Comparison of ENCODE assay signal across 28 cellular contexts in the genomic region with DNA sequence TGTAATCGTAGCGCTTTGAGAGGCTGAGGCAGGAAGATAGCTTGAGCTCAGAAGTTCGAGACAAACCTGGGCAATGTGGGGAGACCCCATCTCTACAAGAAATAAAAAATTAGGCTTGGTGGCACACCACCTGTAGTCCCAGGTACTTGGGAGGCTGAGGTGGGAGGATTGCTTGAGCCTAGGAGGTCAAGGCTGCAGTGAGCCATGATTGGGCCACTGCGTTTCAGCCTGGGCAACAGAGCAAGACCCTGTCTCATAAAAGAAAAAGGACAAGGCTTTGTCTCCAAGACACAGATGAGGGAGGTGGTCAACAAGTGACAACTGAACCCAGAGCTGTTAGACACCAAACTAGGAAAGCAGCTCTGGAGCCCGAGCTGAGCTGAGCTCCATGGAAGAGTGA. TPM values are rescaled to one million over a fixed set of nuclear protein-coding genes. Genes with fewer than 3 reads are reported as not detected.
"Had no signal": no experiment of that assay in that cellular context is flagged by ENCODE, and none has a peak within 500 bp of the region (broad histone marks: within the 10 kb centered on the region; RNA-seq: fewer than 3 reads in every experiment).

No MANE protein-coding gene starts in this region.

- H3K27ac Mint-ChIP-seq: activated B cell treated with CpG ODN at 0.5 μM for 24 hours; activated CD4-positive, alpha-beta memory T cell treated with anti-CD3 and anti-CD28 coated beads for 36 hours; activated naive CD4-positive, alpha-beta T cell treated with anti-CD3 and anti-CD28 coated beads, Interleukin-2, amount 50 U/mL, for 24 hours; activated naive CD8-positive, alpha-beta T cell treated with anti-CD3 and anti-CD28 coated beads, Interleukin-2, amount 10 ng/mL, durations not matched to agents 7 days and 5 days; activated T-helper 1 cell treated with anti-CD3 and anti-CD28 coated beads, Interleukin-12 subunit alpha, Interleukin-12 subunit beta, Interleukin-2, Interleukin-4 antibody, amounts not matched to agents 30 ng/mL and 10 ng/mL and 1 ng/mL, durations not matched to agents 14 hours and 24 hours and 36 hours had no signal

- H3K4me2 ChIP-seq: KMS-11 had no signal

- H3K4me3 ChIP-seq: body of pancreas, breast epithelium, SJCRH30, SK-N-MC had no signal

- H3K9me3 Mint-ChIP-seq: activated B cell treated with CpG ODN at 0.5 μM for 24 hours; activated CD4-positive, alpha-beta memory T cell treated with anti-CD3 and anti-CD28 coated beads for 36 hours; activated naive CD4-positive, alpha-beta T cell treated with anti-CD3 and anti-CD28 coated beads, Interleukin-2, amount 50 U/mL, for 24 hours; activated naive CD8-positive, alpha-beta T cell treated with anti-CD3 and anti-CD28 coated beads, Interleukin-2, amount 10 ng/mL, durations not matched to agents 7 days and 5 days; activated T-cell treated with anti-CD3 and anti-CD28 coated beads, Interleukin-2, amount 50 U/mL, for 4 hours; activated T-helper 1 cell treated with anti-CD3 and anti-CD28 coated beads, Interleukin-12 subunit alpha, Interleukin-12 subunit beta, Interleukin-2, Interleukin-4 antibody, amounts not matched to agents 30 ng/mL and 10 ng/mL and 1 ng/mL, durations not matched to agents 14 hours and 24 hours and 36 hours had no signal

- H3K27me3 Mint-ChIP-seq: activated B cell treated with CpG ODN at 0.5 μM for 24 hours; activated CD4-positive, alpha-beta memory T cell treated with anti-CD3 and anti-CD28 coated beads for 36 hours; activated naive CD4-positive, alpha-beta T cell treated with anti-CD3 and anti-CD28 coated beads, Interleukin-2, amount 50 U/mL, for 24 hours; activated naive CD8-positive, alpha-beta T cell treated with anti-CD3 and anti-CD28 coated beads, Interleukin-2, amount 10 ng/mL, durations not matched to agents 7 days and 5 days had no signal

- H3K27ac ChIP-seq: body of pancreas, breast epithelium, KMS-11, SJCRH30, SK-N-MC had no signal

- DNase-seq: activated B cell treated with CpG ODN at 0.5 μM for 24 hours; activated CD4-positive, alpha-beta memory T cell treated with anti-CD3 and anti-CD28 coated beads for 36 hours; activated CD4-positive, alpha-beta T cell treated with anti-CD3 and anti-CD28 coated beads for 4 hours; activated CD4-positive, alpha-beta T cell treated with anti-CD3 and anti-CD28 coated beads, Interleukin-2, amount 50 U/mL, for 1 hour; activated CD4-positive, CD25-positive, alpha-beta regulatory T cell treated with anti-CD3 and anti-CD28 coated beads, Interleukin-2, amount 50 U/mL, for 72 hours; activated CD8-positive, alpha-beta memory T cell treated with anti-CD3 and anti-CD28 coated beads, Interleukin-2, amount 50 U/mL, for 4 hours; activated effector memory CD4-positive, alpha-beta T cell treated with Interleukin-2 at 50 U/mL for 16 hours; activated naive CD8-positive, alpha-beta T cell treated with anti-CD3 and anti-CD28 coated beads, Interleukin-2, amount 10 ng/mL, durations not matched to agents 7 days and 5 days; activated T-cell treated with anti-CD3 and anti-CD28 coated beads for 4 hours; activated T-cell treated with anti-CD3 and anti-CD28 coated beads, Interleukin-2, amount 50 U/mL, for 4 hours; body of pancreas; MM.1S; MV-4-11; NCI-H1092; NCI-H1436 treated with DMSO at 0.1 percent for 48 hours; NCI-H1694 treated with DMSO at 0.1 percent for 48 hours; NCI-H2029; NCI-H345; NCI-H524 treated with DMSO at 0.1 percent for 48 hours; SHP77; SJCRH30; T1000 had no signal

- H3K9ac ChIP-seq: KMS-11 had no signal

- H3K9me3 ChIP-seq: body of pancreas, breast epithelium, SJCRH30 had no signal

- H3K4me3 Mint-ChIP-seq: activated B cell treated with CpG ODN at 0.5 μM for 24 hours; activated CD4-positive, alpha-beta memory T cell treated with anti-CD3 and anti-CD28 coated beads for 36 hours; activated naive CD4-positive, alpha-beta T cell treated with anti-CD3 and anti-CD28 coated beads, Interleukin-2, amount 50 U/mL, for 24 hours; activated naive CD8-positive, alpha-beta T cell treated with anti-CD3 and anti-CD28 coated beads, Interleukin-2, amount 10 ng/mL, durations not matched to agents 7 days and 5 days; activated T-cell treated with anti-CD3 and anti-CD28 coated beads, Interleukin-2, amount 50 U/mL, for 4 hours; activated T-helper 1 cell treated with anti-CD3 and anti-CD28 coated beads, Interleukin-12 subunit alpha, Interleukin-12 subunit beta, Interleukin-2, Interleukin-4 antibody, amounts not matched to agents 30 ng/mL and 10 ng/mL and 1 ng/mL, durations not matched to agents 14 hours and 24 hours and 36 hours had no signal

- H3K27me3 ChIP-seq: body of pancreas, breast epithelium, SJCRH30 had no signal

- H3K4me1 ChIP-seq: body of pancreas, breast epithelium, SJCRH30 had no signal

RNA-seq across cellular contexts. Expression of gene TAMALIN, which starts 14.5 kb away (rescaled TPM):
- total RNA-seq: NCI-H460 had no signal
